In the genomic region with DNA sequence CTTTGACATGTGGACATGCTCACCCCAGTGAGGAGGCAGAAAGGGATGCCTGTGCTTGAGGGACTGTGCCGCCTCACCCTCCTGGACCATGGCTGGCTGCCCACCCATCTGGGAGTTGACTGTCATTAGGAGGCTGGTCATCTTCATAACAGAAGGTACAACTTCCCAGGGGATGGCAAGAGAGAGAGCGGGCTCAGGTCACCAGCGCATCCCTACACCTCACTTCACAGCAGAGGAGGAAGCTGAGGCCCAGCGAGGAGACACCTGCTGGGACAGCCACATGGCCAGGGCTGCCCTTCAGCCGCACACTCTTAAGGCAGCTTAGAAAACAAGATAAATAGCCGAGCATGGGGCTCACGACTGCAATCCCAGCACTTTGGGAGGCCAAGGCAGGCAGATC, we compare ENCODE assay signal across 21 cellular contexts.
"Had no signal": no experiment of that assay in that cellular context is flagged by ENCODE, and none has a peak within 500 bp of the region (broad histone marks: within the 10 kb centered on the region; RNA-seq: fewer than 3 reads in every experiment).

No MANE protein-coding gene starts in this region.

- H3K27ac ChIP-seq: KMS-11 had no signal

- H3K4me3 ChIP-seq: MG63 had no signal

- H3K4me2 ChIP-seq: KMS-11, SK-N-SH had no signal

- H3K27me3 ChIP-seq: MG63 had no signal

- ATAC-seq: activated CD4-positive, CD25-positive, alpha-beta regulatory T cell treated with anti-CD3 and anti-CD28 coated beads, Interleukin-2, amount 50 U/mL, for 24 hours; activated CD8-positive, alpha-beta T cell treated with anti-CD3 and anti-CD28 coated beads for 36 hours; activated naive CD4-positive, alpha-beta T cell treated with anti-CD3 and anti-CD28 coated beads, Interleukin-2, amount 50 U/mL, for 72 hours; activated naive CD8-positive, alpha-beta T cell treated with anti-CD3 and anti-CD28 coated beads, Interleukin-2, amount 50 U/mL, for 24 hours had no signal

- H3K36me3 ChIP-seq: MG63 had no signal

- H3K9me3 ChIP-seq: MG63, SK-N-SH had no signal

- DNase-seq: activated CD4-positive, alpha-beta T cell treated with anti-CD3 and anti-CD28 coated beads for 4 hours; activated CD8-positive, alpha-beta memory T cell treated with anti-CD3 and anti-CD28 coated beads, Interleukin-2, amount 50 U/mL, for 48 hours; activated CD8-positive, alpha-beta T cell treated with anti-CD3 and anti-CD28 coated beads for 36 hours; activated naive CD4-positive, alpha-beta T cell treated with Interleukin-2 at 50 U/mL for 16 hours; activated naive CD8-positive, alpha-beta T cell treated with anti-CD3 and anti-CD28 coated beads, Interleukin-2, amount 50 U/mL, for 24 hours; activated T-cell treated with anti-CD3 and anti-CD28 coated beads, Interleukin-2, amount 50 U/mL, for 1 hour; amygdala; MG63; MV-4-11; NCI-H1092 treated with DMSO at 0.1 percent for 48 hours; NCI-H1417 treated with DMSO at 0.1 percent for 48 hours; NCI-H1694; NCI-H2029; NCI-H226; NCI-H526; NCI-H774; SK-N-SH; T-helper 1 cell had no signal

- H3K9ac ChIP-seq: KMS-11, SK-N-SH had no signal
